In the genomic region with DNA sequence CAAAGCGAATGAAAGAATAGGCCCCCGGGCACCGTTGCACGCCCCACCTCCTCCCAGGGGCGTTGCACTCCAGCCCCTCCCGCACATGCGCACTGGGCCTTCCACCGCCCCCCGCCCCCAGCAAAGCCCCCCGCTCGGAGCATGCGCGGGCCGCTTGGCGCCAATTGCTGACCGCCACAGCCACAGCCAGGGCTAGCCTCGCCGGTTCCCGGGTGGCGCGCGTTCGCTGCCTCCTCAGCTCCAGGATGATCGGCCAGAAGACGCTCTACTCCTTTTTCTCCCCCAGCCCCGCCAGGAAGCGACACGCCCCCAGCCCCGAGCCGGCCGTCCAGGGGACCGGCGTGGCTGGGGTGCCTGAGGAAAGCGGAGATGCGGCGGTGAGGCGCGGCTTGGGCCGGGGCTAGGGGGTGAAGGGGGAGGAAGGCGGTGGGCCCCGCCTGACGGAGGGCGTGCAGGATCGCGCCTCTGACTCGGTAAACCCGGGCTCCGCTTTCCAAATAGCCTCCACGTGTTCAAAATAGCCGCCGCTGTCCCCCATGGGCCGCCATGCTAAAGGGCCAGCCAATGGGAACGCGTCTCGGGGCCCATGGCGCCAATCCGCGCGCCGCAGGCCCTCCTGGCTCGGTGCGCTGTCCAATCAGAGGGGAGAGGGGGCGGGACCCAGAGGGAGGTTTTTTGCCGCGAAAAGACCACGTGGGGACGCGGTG, we compare ENCODE assay signal across 8 cellular contexts. TPM values are rescaled to one million over a fixed set of nuclear protein-coding genes. Genes with fewer than 3 reads are reported as not detected.
DNase-seq lines count a peak whose midpoint lies in the region; ATAC-seq, FAIRE-seq and TF ChIP-seq lines count a peak whose summit lies in the region.

UNG (plus strand) TSS at position 163 of the 707 bp plus-strand sequence; CDS start at position 246, 83 bp downstream.

- H3K9me3 ChIP-seq in Loucy (ENCODE audit: insufficient read depth, low read depth, low read length) (no peaks in the 10 kb centered on the region), RWPE2 (ENCODE audit: severe bottlenecking) (no peaks in the 10 kb centered on the region), fibroblast of lung (ENCODE audit: control insufficient read depth, insufficient read depth, low read depth, low read length) (no peaks in the 10 kb centered on the region)

- H3K36me3 ChIP-seq in Loucy (ENCODE audit: insufficient read depth, low read length) (peaks cover 19% of the 10 kb centered on the region; the same call in 1 of the 2 replicates), RWPE2 (ENCODE audit: low read depth) (peaks cover 42% of the 10 kb centered on the region), fibroblast of lung (ENCODE audit: control insufficient read depth, insufficient read depth, low read length) (peaks cover 1% of the 10 kb centered on the region)

- DNase-seq in EH (ENCODE audit: low read depth) (peak; percentile 97), H54 (ENCODE audit: insufficient read length, low spot score) (peak; percentile 94), RWPE2 (ENCODE audit: low spot score) (peak; percentile 93), fibroblast of lung (ENCODE audit: low read depth in 2 of 2) (peak; percentile 89 to 94)
- DNase-seq in naive thymus-derived CD8-positive, alpha-beta T cell: peak; percentile 93 to 97 (median 96)
- peak; percentile 94 for DNase-seq in stimulated activated naive B cell treated with anti-CD40 and anti-IgM and Interleukin-4, amounts not matched to agents 10 μg/mL and 1 μg/mL and 100 μg/mL, for 72 hours

- H3K36me3 Mint-ChIP-seq in activated T-helper 17 cell treated with anti-CD3 and anti-CD28 coated beads, Interleukin-2, amount 50 U/mL, for 72 hours (ENCODE audit: low read depth): peaks cover 44% of the 10 kb centered on the region
- H3K36me3 Mint-ChIP-seq in naive thymus-derived CD8-positive, alpha-beta T cell: peaks cover 0 to 18% (median 5%) of the 10 kb centered on the region in 3 donors
- peaks cover 6 to 18% of the 10 kb centered on the region in 2 donors for H3K36me3 Mint-ChIP-seq in stimulated activated naive B cell treated with anti-CD40 and anti-IgM and Interleukin-4, amounts not matched to agents 10 μg/mL and 1 μg/mL and 100 μg/mL, for 72 hours

- no peaks in the 10 kb centered on the region for H3K9me3 Mint-ChIP-seq in activated T-helper 17 cell treated with anti-CD3 and anti-CD28 coated beads, Interleukin-2, amount 50 U/mL, for 72 hours
- no peaks in the 10 kb centered on the region for H3K9me3 Mint-ChIP-seq in naive thymus-derived CD8-positive, alpha-beta T cell
- H3K9me3 Mint-ChIP-seq in stimulated activated naive B cell treated with anti-CD40 and anti-IgM and Interleukin-4, amounts not matched to agents 10 μg/mL and 1 μg/mL and 100 μg/mL, for 72 hours: no peaks in the 10 kb centered on the region

- peak within 1 kb of the TSS; percentile 88 for H2AFZ ChIP-seq in Loucy (ENCODE audit: low read length)
- peak within 1 kb of the TSS; percentile 70 for H2AFZ ChIP-seq in fibroblast of lung (ENCODE audit: low read length)

- H3K4me2 ChIP-seq in Loucy (ENCODE audit: low read depth, low read length, poor library complexity, severe bottlenecking) (peak within 1 kb of the TSS; percentile 91), fibroblast of lung (ENCODE audit: extremely low read depth, insufficient read depth, low read length) (peak within 1 kb of the TSS; percentile 86)

- H3K4me3 Mint-ChIP-seq in activated T-helper 17 cell treated with anti-CD3 and anti-CD28 coated beads, Interleukin-2, amount 50 U/mL, for 72 hours: peak within 1 kb of the TSS; percentile 89
- peak within 1 kb of the TSS; percentile 80 to 93 (median 88) for H3K4me3 Mint-ChIP-seq in naive thymus-derived CD8-positive, alpha-beta T cell
- peak within 1 kb of the TSS; percentile 85 to 96 for H3K4me3 Mint-ChIP-seq in stimulated activated naive B cell treated with anti-CD40 and anti-IgM and Interleukin-4, amounts not matched to agents 10 μg/mL and 1 μg/mL and 100 μg/mL, for 72 hours

- no peaks in the 10 kb centered on the region for H3K9me2 ChIP-seq in Loucy (replicated peaks; ENCODE audit: low read depth, low read length)

- no peak; the same call in 1 of the 2 replicates for TF ChIP-seq POLR2A in H54 (IDR thresholded peaks at IDR 0.05; ENCODE audit: low read depth, low read length)

- H3K27me3 ChIP-seq in Loucy (ENCODE audit: insufficient read depth, low read length, poor library complexity, severe bottlenecking): no peaks in the 10 kb centered on the region
- H3K27me3 ChIP-seq in RWPE2 (ENCODE audit: insufficient read depth, poor library complexity, severe bottlenecking): no peaks in the 10 kb centered on the region
- H3K27me3 ChIP-seq in fibroblast of lung (ENCODE audit: control insufficient read depth, insufficient read depth, low read length): no peaks in the 10 kb centered on the region

- H3K27ac Mint-ChIP-seq in activated T-helper 17 cell treated with anti-CD3 and anti-CD28 coated beads, Interleukin-2, amount 50 U/mL, for 72 hours: peak within 1 kb of the TSS; percentile 83
- H3K27ac Mint-ChIP-seq in naive thymus-derived CD8-positive, alpha-beta T cell: peak within 1 kb of the TSS; percentile 53 to 93 (median 85)
- peak within 1 kb of the TSS; percentile 92 for H3K27ac Mint-ChIP-seq in stimulated activated naive B cell treated with anti-CD40 and anti-IgM and Interleukin-4, amounts not matched to agents 10 μg/mL and 1 μg/mL and 100 μg/mL, for 72 hours

- H3K4me1 Mint-ChIP-seq in activated T-helper 17 cell treated with anti-CD3 and anti-CD28 coated beads, Interleukin-2, amount 50 U/mL, for 72 hours: peaks cover 20% of the 10 kb centered on the region
- peaks cover 14 to 49% (median 46%) of the 10 kb centered on the region in 4 donors for H3K4me1 Mint-ChIP-seq in naive thymus-derived CD8-positive, alpha-beta T cell
- peaks cover 18 to 52% of the 10 kb centered on the region in 2 donors for H3K4me1 Mint-ChIP-seq in stimulated activated naive B cell treated with anti-CD40 and anti-IgM and Interleukin-4, amounts not matched to agents 10 μg/mL and 1 μg/mL and 100 μg/mL, for 72 hours

- no peak for TF ChIP-seq CTCF in Loucy (conservative IDR thresholded peaks at IDR 0.05; ENCODE audit: low read length)
- no peak for TF ChIP-seq CTCF in RWPE2 (IDR thresholded peaks at IDR 0.05; ENCODE audit: poor library complexity, severe bottlenecking)
- no peak for TF ChIP-seq CTCF in fibroblast of lung (conservative IDR thresholded peaks at IDR 0.05 in 1 of 2, IDR thresholded peaks at IDR 0.05 in 1 of 2; ENCODE audit: low read depth in 1 of 2, low read length in 2 of 2)

- POLR2A ChIA-PET in naive thymus-derived CD8-positive, alpha-beta T cell (lab: Charles Lee): interaction anchor here (0.6 to 1.6 kb wide), 3 partner anchors 45 to 562 kb away, joined by 3 read pairs; partner anchors contain the start of gene USP30

- FAIRE-seq in H54 (lab: Jason Lieb, UNC): no peak

- H3K27ac ChIP-seq in RWPE2 (ENCODE audit: poor library complexity, severe bottlenecking): peak within 1 kb of the TSS; percentile 54
- H3K27ac ChIP-seq in fibroblast of lung (ENCODE audit: insufficient read depth, low read length): peak within 1 kb of the TSS; percentile 50

- no peaks in the 10 kb centered on the region for H3F3A ChIP-seq in Loucy (ENCODE audit: low read depth)

- H3K27me3 Mint-ChIP-seq in activated T-helper 17 cell treated with anti-CD3 and anti-CD28 coated beads, Interleukin-2, amount 50 U/mL, for 72 hours: no peaks in the 10 kb centered on the region
- no peaks in the 10 kb centered on the region for H3K27me3 Mint-ChIP-seq in naive thymus-derived CD8-positive, alpha-beta T cell
- no peaks in the 10 kb centered on the region for H3K27me3 Mint-ChIP-seq in stimulated activated naive B cell treated with anti-CD40 and anti-IgM and Interleukin-4, amounts not matched to agents 10 μg/mL and 1 μg/mL and 100 μg/mL, for 72 hours

- ATAC-seq in RWPE2 (ENCODE audit: low read depth): peak; percentile 94
- peak; percentile 94 for ATAC-seq in activated T-helper 17 cell treated with anti-CD3 and anti-CD28 coated beads, Interleukin-2, amount 50 U/mL, for 72 hours (replicated peaks)
- peak; percentile 88 to 93 for ATAC-seq in naive thymus-derived CD8-positive, alpha-beta T cell
- ATAC-seq in stimulated activated naive B cell treated with anti-CD40 and anti-IgM and Interleukin-4, amounts not matched to agents 10 μg/mL and 1 μg/mL and 100 μg/mL, for 72 hours (replicated peaks): peak; percentile 90 to 94

- H3K4me3 ChIP-seq in Loucy (ENCODE audit: low read length, poor library complexity, severe bottlenecking) (peak within 1 kb of the TSS; percentile 77), RWPE2 (ENCODE audit: severe bottlenecking) (peak within 1 kb of the TSS; percentile 62), fibroblast of lung (replicated peaks in 1 of 4; ENCODE audit: control extremely low read depth in 1 of 4, insufficient read depth in 1 of 4, low read depth in 3 of 4, low read length in 4 of 4) (peak within 1 kb of the TSS; percentile 56 to 80 (median 71))

- peaks cover 28% of the 10 kb centered on the region for H4K20me1 ChIP-seq in Loucy (ENCODE audit: insufficient read depth, low read length, poor library complexity, severe bottlenecking)
- H4K20me1 ChIP-seq in fibroblast of lung (ENCODE audit: control insufficient read depth, extremely low read depth, insufficient read depth, low read length): no peaks in the 10 kb centered on the region

- H3K79me2 ChIP-seq in Loucy (ENCODE audit: insufficient read depth, low read length): peaks cover 48% of the 10 kb centered on the region
- peaks cover 5% of the 10 kb centered on the region for H3K79me2 ChIP-seq in fibroblast of lung (ENCODE audit: control insufficient read depth, insufficient read depth, low read length)

- H3K9ac ChIP-seq in Loucy (ENCODE audit: low read depth, low read length, poor library complexity, severe bottlenecking) (peak within 1 kb of the TSS; percentile 84), fibroblast of lung (ENCODE audit: insufficient read depth, low read length) (peak within 1 kb of the TSS; percentile 60)

- H3K4me1 ChIP-seq in Loucy (ENCODE audit: insufficient read depth, low read length, poor library complexity, severe bottlenecking) (peaks cover 29% of the 10 kb centered on the region), RWPE2 (ENCODE audit: insufficient read depth, poor library complexity, severe bottlenecking) (no peaks in the 10 kb centered on the region), fibroblast of lung (ENCODE audit: control insufficient read depth, extremely low read depth, insufficient read depth, low read length) (peaks cover 8% of the 10 kb centered on the region)

RNA-seq across cellular contexts. Expression of gene UNG, which starts in this region (rescaled TPM):
- 10 to 100 TPM; 48.3 to 85.7 TPM for total RNA-seq in activated T-helper 17 cell treated with anti-CD3 and anti-CD28 coated beads, Interleukin-2, amount 50 U/mL, for 72 hours
- total RNA-seq in fibroblast of lung: 23.5 and 23.9 TPM in 2 replicates
- polyA plus RNA-seq in fibroblast of lung: 16.0 and 22.7 TPM in 2 replicates
- 14.4 and 21.8 TPM in 2 replicates for polyA plus RNA-seq in fibroblast of lung (2012)
- polyA minus RNA-seq in fibroblast of lung (ENCODE audit: low replicate concordance): 8.2 and 10.2 TPM in 2 replicates
- 10 to 100 TPM; 13.6 to 15.0 TPM for total RNA-seq in naive thymus-derived CD8-positive, alpha-beta T cell
- 10 to 100 TPM; 21.0 to 26.8 (median 24.0) TPM for polyA plus RNA-seq in naive thymus-derived CD8-positive, alpha-beta T cell

Comparison
In these comparisons a context has a peak if more than half of its experiments do, and no peak if none do; other contexts are left out.
1. Peak in every context shown above with its lines: DNase-seq, ATAC-seq, H3K4me3 ChIP-seq and H3K27ac ChIP-seq.